1 cellular context compared by ENCODE assay signal in genomic region chr6:7909323-7910276, GRCh38.
TF ChIP-seq lines count a peak whose summit lies in the region.

No MANE protein-coding gene starts in this region.

TF ChIP-seq in HepG2, 621 proteins besides CTCF, POLR2A, EP300 and RAD21 (continued from another document and continues in another):
- no peak for TF ChIP-seq ZHX2 (IDR thresholded peaks at IDR 0.05; ENCODE audit: low read depth)
- TF ChIP-seq ZHX2 (CRISPR knock-in tag; IDR thresholded peaks at IDR 0.05; ENCODE audit: borderline replicate concordance): no peak
- TF ChIP-seq TGIF2 (CRISPR knock-in tag; IDR thresholded peaks at IDR 0.05): peak; percentile 93
- TF ChIP-seq HBP1 (CRISPR knock-in tag; IDR thresholded peaks at IDR 0.05; ENCODE audit: low read depth): no peak; the same call in 1 of the 2 replicates
- no peak for TF ChIP-seq ATM (IDR thresholded peaks at IDR 0.05; ENCODE audit: borderline replicate concordance)
- TF ChIP-seq KDM3A (CRISPR knock-in tag; IDR thresholded peaks at IDR 0.05; ENCODE audit: low read depth): 0 out of 2 replicates have a peak, but pooled peaks have one; percentile 53
- 0 out of 2 replicates have a peak, but pooled peaks have one; percentile 31 for TF ChIP-seq GLMP (CRISPR knock-in tag; IDR thresholded peaks at IDR 0.05; ENCODE audit: borderline replicate concordance)
- TF ChIP-seq, protein P1, sequence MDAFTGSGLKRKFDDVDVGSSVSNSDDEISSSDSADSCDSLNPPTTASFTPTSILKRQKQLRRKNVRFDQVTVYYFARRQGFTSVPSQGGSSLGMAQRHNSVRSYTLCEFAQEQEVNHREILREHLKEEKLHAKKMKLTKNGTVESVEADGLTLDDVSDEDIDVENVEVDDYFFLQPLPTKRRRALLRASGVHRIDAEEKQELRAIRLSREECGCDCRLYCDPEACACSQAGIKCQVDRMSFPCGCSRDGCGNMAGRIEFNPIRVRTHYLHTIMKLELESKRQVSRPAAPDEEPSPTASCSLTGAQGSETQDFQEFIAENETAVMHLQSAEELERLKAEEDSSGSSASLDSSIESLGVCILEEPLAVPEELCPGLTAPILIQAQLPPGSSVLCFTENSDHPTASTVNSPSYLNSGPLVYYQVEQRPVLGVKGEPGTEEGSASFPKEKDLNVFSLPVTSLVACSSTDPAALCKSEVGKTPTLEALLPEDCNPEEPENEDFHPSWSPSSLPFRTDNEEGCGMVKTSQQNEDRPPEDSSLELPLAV (CRISPR knock-in tag; conservative IDR thresholded peaks at IDR 0.05; ENCODE audit: low read depth): peak; percentile 58; the same call in 1 of the 2 replicates
- TF ChIP-seq, protein P2, sequence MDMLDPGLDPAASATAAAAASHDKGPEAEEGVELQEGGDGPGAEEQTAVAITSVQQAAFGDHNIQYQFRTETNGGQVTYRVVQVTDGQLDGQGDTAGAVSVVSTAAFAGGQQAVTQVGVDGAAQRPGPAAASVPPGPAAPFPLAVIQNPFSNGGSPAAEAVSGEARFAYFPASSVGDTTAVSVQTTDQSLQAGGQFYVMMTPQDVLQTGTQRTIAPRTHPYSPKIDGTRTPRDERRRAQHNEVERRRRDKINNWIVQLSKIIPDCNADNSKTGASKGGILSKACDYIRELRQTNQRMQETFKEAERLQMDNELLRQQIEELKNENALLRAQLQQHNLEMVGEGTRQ (IDR thresholded peaks at IDR 0.05; ENCODE audit: low read depth, low read length): no peak
- TF ChIP-seq, protein P2 (CRISPR knock-in tag; IDR thresholded peaks at IDR 0.05; ENCODE audit: borderline replicate concordance): no peak
- TF ChIP-seq ZNF572 (CRISPR knock-in tag; IDR thresholded peaks at IDR 0.05): no peak
- TF ChIP-seq NR1H2 (CRISPR knock-in tag; IDR thresholded peaks at IDR 0.05; ENCODE audit: borderline replicate concordance, low read depth): peak; percentile 92
- 0 out of 2 replicates have a peak, but pooled peaks have one; percentile 91 for TF ChIP-seq ZNF512B (CRISPR knock-in tag; IDR thresholded peaks at IDR 0.05; ENCODE audit: borderline replicate concordance)
- peak; percentile 61; the same call in 1 of the 2 replicates for TF ChIP-seq ZNF616 (CRISPR knock-in tag; IDR thresholded peaks at IDR 0.05; ENCODE audit: low read depth)
- TF ChIP-seq, protein P3, sequence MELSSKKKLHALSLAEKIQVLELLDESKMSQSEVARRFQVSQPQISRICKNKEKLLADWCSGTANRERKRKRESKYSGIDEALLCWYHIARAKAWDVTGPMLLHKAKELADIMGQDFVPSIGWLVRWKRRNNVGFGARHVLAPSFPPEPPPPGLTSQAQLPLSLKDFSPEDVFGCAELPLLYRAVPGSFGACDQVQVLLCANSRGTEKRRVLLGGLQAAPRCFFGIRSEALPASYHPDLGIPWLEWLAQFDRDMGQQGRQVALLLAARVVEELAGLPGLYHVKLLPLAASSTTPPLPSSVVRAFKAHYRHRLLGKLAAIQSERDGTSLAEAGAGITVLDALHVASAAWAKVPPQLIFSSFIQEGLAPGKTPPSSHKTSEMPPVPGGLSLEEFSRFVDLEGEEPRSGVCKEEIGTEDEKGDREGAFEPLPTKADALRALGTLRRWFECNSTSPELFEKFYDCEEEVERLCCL (CRISPR knock-in tag; IDR thresholded peaks at IDR 0.05; ENCODE audit: borderline replicate concordance): peak; percentile 81; the same call in 1 of the 2 replicates
- TF ChIP-seq, protein P4, sequence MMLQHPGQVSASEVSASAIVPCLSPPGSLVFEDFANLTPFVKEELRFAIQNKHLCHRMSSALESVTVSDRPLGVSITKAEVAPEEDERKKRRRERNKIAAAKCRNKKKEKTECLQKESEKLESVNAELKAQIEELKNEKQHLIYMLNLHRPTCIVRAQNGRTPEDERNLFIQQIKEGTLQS (CRISPR knock-in tag; IDR thresholded peaks at IDR 0.05): peak; percentile 59
- TF ChIP-seq ZNF83 (CRISPR knock-in tag; IDR thresholded peaks at IDR 0.05; ENCODE audit: borderline replicate concordance): peak; percentile 91; the same call in 1 of the 2 replicates
- TF ChIP-seq, protein P5, sequence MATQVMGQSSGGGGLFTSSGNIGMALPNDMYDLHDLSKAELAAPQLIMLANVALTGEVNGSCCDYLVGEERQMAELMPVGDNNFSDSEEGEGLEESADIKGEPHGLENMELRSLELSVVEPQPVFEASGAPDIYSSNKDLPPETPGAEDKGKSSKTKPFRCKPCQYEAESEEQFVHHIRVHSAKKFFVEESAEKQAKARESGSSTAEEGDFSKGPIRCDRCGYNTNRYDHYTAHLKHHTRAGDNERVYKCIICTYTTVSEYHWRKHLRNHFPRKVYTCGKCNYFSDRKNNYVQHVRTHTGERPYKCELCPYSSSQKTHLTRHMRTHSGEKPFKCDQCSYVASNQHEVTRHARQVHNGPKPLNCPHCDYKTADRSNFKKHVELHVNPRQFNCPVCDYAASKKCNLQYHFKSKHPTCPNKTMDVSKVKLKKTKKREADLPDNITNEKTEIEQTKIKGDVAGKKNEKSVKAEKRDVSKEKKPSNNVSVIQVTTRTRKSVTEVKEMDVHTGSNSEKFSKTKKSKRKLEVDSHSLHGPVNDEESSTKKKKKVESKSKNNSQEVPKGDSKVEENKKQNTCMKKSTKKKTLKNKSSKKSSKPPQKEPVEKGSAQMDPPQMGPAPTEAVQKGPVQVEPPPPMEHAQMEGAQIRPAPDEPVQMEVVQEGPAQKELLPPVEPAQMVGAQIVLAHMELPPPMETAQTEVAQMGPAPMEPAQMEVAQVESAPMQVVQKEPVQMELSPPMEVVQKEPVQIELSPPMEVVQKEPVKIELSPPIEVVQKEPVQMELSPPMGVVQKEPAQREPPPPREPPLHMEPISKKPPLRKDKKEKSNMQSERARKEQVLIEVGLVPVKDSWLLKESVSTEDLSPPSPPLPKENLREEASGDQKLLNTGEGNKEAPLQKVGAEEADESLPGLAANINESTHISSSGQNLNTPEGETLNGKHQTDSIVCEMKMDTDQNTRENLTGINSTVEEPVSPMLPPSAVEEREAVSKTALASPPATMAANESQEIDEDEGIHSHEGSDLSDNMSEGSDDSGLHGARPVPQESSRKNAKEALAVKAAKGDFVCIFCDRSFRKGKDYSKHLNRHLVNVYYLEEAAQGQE (IDR thresholded peaks at IDR 0.05; ENCODE audit: borderline replicate concordance in 1 of 2, low read depth in 1 of 2, low read length in 2 of 2): peak in 1 of 2 experiments; percentile 41; a peak in 1 of 4 replicates
- TF ChIP-seq ZNF205 (CRISPR knock-in tag; IDR thresholded peaks at IDR 0.05): peak; percentile 56; the same call in 1 of the 2 replicates
- TF ChIP-seq, protein P6, sequence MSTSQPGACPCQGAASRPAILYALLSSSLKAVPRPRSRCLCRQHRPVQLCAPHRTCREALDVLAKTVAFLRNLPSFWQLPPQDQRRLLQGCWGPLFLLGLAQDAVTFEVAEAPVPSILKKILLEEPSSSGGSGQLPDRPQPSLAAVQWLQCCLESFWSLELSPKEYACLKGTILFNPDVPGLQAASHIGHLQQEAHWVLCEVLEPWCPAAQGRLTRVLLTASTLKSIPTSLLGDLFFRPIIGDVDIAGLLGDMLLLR (CRISPR knock-in tag; IDR thresholded peaks at IDR 0.05): peak; percentile 93; the same call in 1 of the 2 replicates
- no peak for TF ChIP-seq ZNF7 (CRISPR knock-in tag; IDR thresholded peaks at IDR 0.05)
- peak; percentile 76; the same call in 1 of the 2 replicates for TF ChIP-seq ZNF557 (CRISPR knock-in tag; IDR thresholded peaks at IDR 0.05)
- TF ChIP-seq SP2 (CRISPR knock-in tag; IDR thresholded peaks at IDR 0.05): peak; percentile 41; the same call in 1 of the 2 replicates
- TF ChIP-seq ZNF296 (CRISPR knock-in tag; conservative IDR thresholded peaks at IDR 0.05): 0 out of 2 replicates have a peak, but pooled peaks have one; percentile 43
- TF ChIP-seq DMAP1 (CRISPR knock-in tag; IDR thresholded peaks at IDR 0.05): peak; percentile 98
- peak; percentile 71; the same call in 1 of the 2 replicates for TF ChIP-seq MYPOP (CRISPR knock-in tag; IDR thresholded peaks at IDR 0.05)
- TF ChIP-seq KDM5B (CRISPR knock-in tag; IDR thresholded peaks at IDR 0.05; ENCODE audit: borderline replicate concordance): peak; percentile 97
- TF ChIP-seq ZFP90 (CRISPR knock-in tag; IDR thresholded peaks at IDR 0.05; ENCODE audit: borderline replicate concordance): peak; percentile 67; the same call in 1 of the 2 replicates
- TF ChIP-seq ZNF180 (CRISPR knock-in tag; IDR thresholded peaks at IDR 0.05; ENCODE audit: borderline replicate concordance, low read depth): no peak
- no peak for TF ChIP-seq ZNF652 (CRISPR knock-in tag; IDR thresholded peaks at IDR 0.05; ENCODE audit: borderline replicate concordance, low read depth)
- no peak for TF ChIP-seq ZNF34 (CRISPR knock-in tag; IDR thresholded peaks at IDR 0.05; ENCODE audit: borderline replicate concordance)
